8 cellular contexts compared by ENCODE assay signal in genomic region chr6:44246663-44247337, GRCh38. TPM values are rescaled to one million over a fixed set of nuclear protein-coding genes. Genes with fewer than 3 reads are reported as not detected.
DNase-seq lines count a peak whose midpoint lies in the region; ATAC-seq and TF ChIP-seq lines count a peak whose summit lies in the region.

Gene HSP90AB1 (plus strand): TSS chr6:44247101. CDS start chr6:44248630, 1,529 bp downstream.

- peaks cover 34% of the 10 kb centered on the region for H3K36me3 ChIP-seq in CD4-positive, CD25-positive, alpha-beta regulatory T cell (ENCODE audit: control insufficient read depth, insufficient read depth, low read length)
- H3K36me3 ChIP-seq in right lobe of liver, result peaks cover 7 to 35% (median 27%) of the 10 kb centered on the region in 4 donors

- peak; percentile 82 to 86 for ATAC-seq in CD4-positive, CD25-positive, alpha-beta regulatory T cell (ENCODE audit: low read depth in 2 of 2)
- ATAC-seq in GM19397 (IDR thresholded peaks at IDR 0.05; ENCODE audit: unreplicated experiment) (peak; percentile 44), HG03565 (IDR thresholded peaks at IDR 0.05; ENCODE audit: unreplicated experiment) (peak; percentile 46), right lobe of liver (peak; percentile 72 to 86 (median 82))

- H3K4me3 ChIP-seq in CD4-positive, CD25-positive, alpha-beta regulatory T cell (ENCODE audit: low read depth, low read length), result peak within 1 kb of the TSS; percentile 100
- H3K4me3 ChIP-seq in right lobe of liver, result peak within 1 kb of the TSS; percentile 67 to 73 (median 73)

- peaks cover 28% of the 10 kb centered on the region for H3K4me1 ChIP-seq in CD4-positive, CD25-positive, alpha-beta regulatory T cell (ENCODE audit: control insufficient read depth, insufficient read depth, low read length, poor library complexity, severe bottlenecking)
- peaks cover 0 to 43% (median 2%) of the 10 kb centered on the region in 4 donors for H3K4me1 ChIP-seq in right lobe of liver

- H3K9me3 ChIP-seq in CD4-positive, CD25-positive, alpha-beta regulatory T cell (ENCODE audit: control insufficient read depth in 2 of 2, low read length in 2 of 2), result no peaks in the 10 kb centered on the region
- H3K9me3 ChIP-seq in right lobe of liver, result no peaks in the 10 kb centered on the region

- H3K27me3 ChIP-seq in CD4-positive, CD25-positive, alpha-beta regulatory T cell (ENCODE audit: control insufficient read depth, insufficient read depth, low read length), result no peaks in the 10 kb centered on the region
- no peaks in the 10 kb centered on the region for H3K27me3 ChIP-seq in right lobe of liver

- H3K4me3 Mint-ChIP-seq in CD4-positive, CD25-positive, alpha-beta regulatory T cell, result peak within 1 kb of the TSS; percentile 95 to 98 (median 98)

- peak within 1 kb of the TSS; percentile 98 to 99 (median 98) for H3K27ac Mint-ChIP-seq in CD4-positive, CD25-positive, alpha-beta regulatory T cell

- under 1% methylated on average over 33 of the region's 34 CpGs for WGBS in right lobe of liver (ENCODE audit: insufficient coverage, low coverage, low lambda C conversion rate, missing lambda C conversion rate)

- H3K36me3 Mint-ChIP-seq in CD4-positive, CD25-positive, alpha-beta regulatory T cell, result peaks cover 31% of the 10 kb centered on the region

- peaks cover 13 to 54% (median 36%) of the 10 kb centered on the region in 4 donors for H3K4me1 Mint-ChIP-seq in CD4-positive, CD25-positive, alpha-beta regulatory T cell

- H3K9me3 Mint-ChIP-seq in CD4-positive, CD25-positive, alpha-beta regulatory T cell, result no peaks in the 10 kb centered on the region

- DNase-seq in CD4-positive, CD25-positive, alpha-beta regulatory T cell, result peak; percentile 94 to 99 (median 98)
- peak; percentile 97 for DNase-seq in NCI-H748 treated with DMSO at 0.1 percent for 48 hours (lab: John Stamatoyannopoulos, UW)
- peak; percentile 94 to 98 for DNase-seq in activated CD4-positive, alpha-beta T cell treated with anti-CD3 and anti-CD28 coated beads, Interleukin-2, amount 50 U/mL, for 24 hours (ENCODE audit: low read depth in 1 of 2, low spot score in 1 of 2)
- peak; percentile 98 to 99 for DNase-seq in dermis microvascular lymphatic vessel endothelial cell (ENCODE audit: low read depth in 2 of 2)
- peak; percentile 91 to 97 (median 96) for DNase-seq in right lobe of liver
- DNase-seq in stimulated activated CD4-positive, alpha-beta T cell treated with anti-CD3 and anti-CD28 coated beads, Interleukin-4, amount 100 ng/mL, for 24 hours, result peak; percentile 98

- H3K27me3 Mint-ChIP-seq in CD4-positive, CD25-positive, alpha-beta regulatory T cell, result peaks cover 8% of the 10 kb centered on the region

- H3K27ac ChIP-seq in CD4-positive, CD25-positive, alpha-beta regulatory T cell (ENCODE audit: insufficient read depth, low read length, poor library complexity, severe bottlenecking), result peak within 1 kb of the TSS; percentile 97
- peak within 1 kb of the TSS; percentile 100 for H3K27ac ChIP-seq in right lobe of liver

- TF ChIP-seq POLR2A in right lobe of liver (IDR thresholded peaks at IDR 0.05), result peak; percentile 99

- no peak for TF ChIP-seq CTCF in right lobe of liver (IDR thresholded peaks at IDR 0.05)

- intact Hi-C loops in right lobe of liver (cut with DNase I), result no loop called here

RNA-seq across cellular contexts. Expression of gene HSP90AB1, which starts in this region (rescaled TPM):
- 399 TPM for total RNA-seq in CD4-positive, CD25-positive, alpha-beta regulatory T cell
- 100 to 1,000 TPM; 264 to 426 (median 333) TPM for polyA plus RNA-seq in CD4-positive, CD25-positive, alpha-beta regulatory T cell
- total RNA-seq in dermis microvascular lymphatic vessel endothelial cell (448 and 497 TPM in 2 replicates), right lobe of liver (100 to 1,000 TPM; 183 to 566 (median 345) TPM)

Comparison
In these comparisons a context has a peak if more than half of its experiments do, and no peak if none do; other contexts are left out.
1. Peak in every context shown above with its lines: DNase-seq, ATAC-seq, H3K4me3 ChIP-seq and H3K27ac ChIP-seq.